Comparison of ENCODE assay signal across 8 cellular contexts in genomic region chr16:71542377-71542776, GRCh38. TPM values are rescaled to one million over a fixed set of nuclear protein-coding genes. Genes with fewer than 3 reads are reported as not detected.
DNase-seq lines count a peak whose midpoint lies in the region; TF ChIP-seq lines count a peak whose summit lies in the region.

No MANE protein-coding gene starts in this region.

- no peak overlapping the region for H3K4me3 ChIP-seq in OCI-LY7 (ENCODE audit: low read depth, low read length, poor library complexity, severe bottlenecking)

- POLR2A ChIA-PET in OCI-LY7 (lab: Charles Lee), result no interaction called here

- CTCF ChIA-PET in OCI-LY7 (lab: Charles Lee; ENCODE audit: unreplicated experiment), result no interaction called here

- H3K9me3 ChIP-seq in OCI-LY7 (ENCODE audit: low read length), result no peaks in the 10 kb centered on the region

- no peaks in the 10 kb centered on the region for H3K4me1 ChIP-seq in OCI-LY7 (ENCODE audit: insufficient read depth, low read length, poor library complexity, severe bottlenecking)

- no peaks in the 10 kb centered on the region for H3K79me2 ChIP-seq in OCI-LY7 (ENCODE audit: insufficient read depth, low read depth, low read length)

- DNase-seq in EL (peak; percentile 60), HCEC 1CT (peak; percentile 52), OCI-LY7 (ENCODE audit: low spot score) (peak; percentile 60), activated T-cell treated with anti-CD3 and anti-CD28 coated beads for 4 hours (peak; percentile 25), globus pallidus (ENCODE audit: low spot score) (peak; percentile 2), epidermal melanocyte (ENCODE audit: insufficient read length, low spot score) (no peak), NCI-H1436 (lab: John Stamatoyannopoulos, UW) (no peak)
- peak; percentile 29 to 39 for DNase-seq in stimulated activated CD4-positive, alpha-beta T cell treated with anti-CD3 and anti-CD28 coated beads, Interleukin-1b, Interleukin-23, amount 100 ng/mL, for 4 hours (ENCODE audit: low read depth in 2 of 2)

- no peaks in the 10 kb centered on the region for H4K20me1 ChIP-seq in OCI-LY7 (ENCODE audit: insufficient read depth, low read length)

- H3K4me2 ChIP-seq in OCI-LY7 (ENCODE audit: low read length), result no peak overlapping the region

- BruUV-seq in OCI-LY7 (replicated peaks; lab: Mats Ljungman, UMichigan), result no TSS peak

- no peaks in the 10 kb centered on the region for H3K9me2 ChIP-seq in OCI-LY7 (ENCODE audit: insufficient read depth, low read length)

- TF ChIP-seq CTCF in OCI-LY7 (conservative IDR thresholded peaks at IDR 0.05; ENCODE audit: low read length), result peak; percentile 86

- intact Hi-C loops in OCI-LY7 (cut with micrococcal nuclease; ENCODE audit: unreplicated experiment), result no loop called here

- no peak overlapping the region for H3K27ac ChIP-seq in OCI-LY7 (ENCODE audit: low read depth, low read length, poor library complexity, severe bottlenecking)

- no peaks in the 10 kb centered on the region for H3K36me3 ChIP-seq in OCI-LY7 (ENCODE audit: insufficient read depth, low read length)

- no peak overlapping the region for H2AFZ ChIP-seq in OCI-LY7 (ENCODE audit: low read length)

RNA-seq across cellular contexts. Expression of gene CHST4, which starts 16.2 kb away (rescaled TPM):
- total RNA-seq in OCI-LY7 (2014; rRNA removed; shearing (Covaris generic)), result 4.5 and 6.6 TPM in 2 replicates
- 0.28 and 0.29 TPM in 2 replicates for total RNA-seq in OCI-LY7 (2022)

RNA-seq across cellular contexts. Expression of gene TAT, which starts 34.5 kb away (rescaled TPM):
- total RNA-seq in OCI-LY7 (2014; rRNA removed; shearing (Covaris generic)), result not detected in 2 replicates
- not detected in 2 replicates for total RNA-seq in OCI-LY7 (2022)

RNA-seq across cellular contexts. Expression of gene ZNF19, which starts 53.3 kb away (rescaled TPM):
- total RNA-seq in OCI-LY7 (2014; rRNA removed; shearing (Covaris generic)), result 3.5 and 3.7 TPM in 2 replicates
- 3.9 and 5.3 TPM in 2 replicates for total RNA-seq in OCI-LY7 (2022)

Comparison
In these comparisons a context has a peak if more than half of its experiments do, and no peak if none do; other contexts are left out.
1. DNase-seq: peak in EL (single experiment), HCEC 1CT (single experiment), OCI-LY7 (single experiment), activated T-cell treated with anti-CD3 and anti-CD28 coated beads for 4 hours (single experiment), globus pallidus (single experiment) and stimulated activated CD4-positive, alpha-beta T cell treated with anti-CD3 and anti-CD28 coated beads, Interleukin-1b, Interleukin-23, amount 100 ng/mL, for 4 hours (2 of 2); none in epidermal melanocyte (single experiment) and NCI-H1436 (single experiment).